Comparison of ENCODE assay signal across 9 cellular contexts in the genomic region with DNA sequence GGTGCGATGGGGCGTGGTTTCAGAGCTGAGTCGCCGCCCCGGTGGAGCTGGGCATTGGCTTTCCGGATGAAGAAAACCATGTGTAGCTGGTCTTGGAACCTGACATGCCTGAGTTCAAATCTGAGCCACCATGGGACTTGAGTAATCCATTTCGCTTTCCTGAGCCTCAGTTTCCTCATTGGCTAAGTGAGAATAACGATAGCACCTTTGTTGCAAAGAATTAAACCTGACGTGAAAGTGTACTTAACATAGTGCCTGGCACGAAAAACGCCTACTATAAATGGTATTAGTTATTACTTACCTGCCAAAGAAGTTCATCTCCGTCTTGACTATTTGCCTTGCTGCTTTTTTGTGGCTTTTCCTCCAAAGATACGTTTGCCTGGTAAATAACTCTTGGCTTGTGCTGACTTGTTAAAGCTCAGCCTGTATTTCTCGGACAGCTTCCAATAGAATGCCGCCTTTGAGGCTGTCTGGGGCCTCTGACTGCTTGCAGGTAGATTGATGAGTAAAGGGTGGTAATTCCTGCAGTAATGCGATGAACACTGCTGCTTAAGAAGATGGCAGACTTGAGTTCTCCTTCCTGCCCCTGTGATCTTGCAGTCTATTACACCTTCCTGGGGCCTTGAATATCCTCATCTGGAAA. TPM values are rescaled to one million over a fixed set of nuclear protein-coding genes. Genes with fewer than 3 reads are reported as not detected.
DNase-seq lines count a peak whose midpoint lies in the region; ATAC-seq and TF ChIP-seq lines count a peak whose summit lies in the region.
"Had no signal": no experiment of that assay in that cellular context is flagged by ENCODE, and none has a peak within 500 bp of the region (broad histone marks: within the 10 kb centered on the region; RNA-seq: fewer than 3 reads in every experiment).

No MANE protein-coding gene starts in this region.

- POLR2A ChIA-PET in naive thymus-derived CD8-positive, alpha-beta T cell (lab: Charles Lee), result no interaction called here

- in situ Hi-C loops in brain microvascular endothelial cell (cut with HindIII; ENCODE audit: low pct_ligation_motif_present, low sequenced_read_pairs), result no loop called here

- peak overlapping the region; percentile 86 for H3K4me3 ChIP-seq in brain microvascular endothelial cell (ENCODE audit: low read depth, low read length)

- no peaks in the 10 kb centered on the region for H3K9me3 Mint-ChIP-seq in naive thymus-derived CD8-positive, alpha-beta T cell

- no peaks in the 10 kb centered on the region for H3K27me3 ChIP-seq in brain microvascular endothelial cell (replicated peaks)

- peaks cover 7 to 23% (median 13%) of the 10 kb centered on the region in 4 donors for H3K4me1 Mint-ChIP-seq in naive thymus-derived CD8-positive, alpha-beta T cell

- H3K27me3 Mint-ChIP-seq in naive thymus-derived CD8-positive, alpha-beta T cell, result peaks cover 23 to 68% (median 34%) of the 10 kb centered on the region in 5 donors

- H3K4me3 Mint-ChIP-seq in naive thymus-derived CD8-positive, alpha-beta T cell, result peak overlapping the region; percentile 74 to 87 (median 82)

- ATAC-seq in HG03196 (IDR thresholded peaks at IDR 0.05; ENCODE audit: unreplicated experiment) (peak; percentile 11), GM18502 (IDR thresholded peaks at IDR 0.05; ENCODE audit: poor library complexity, unreplicated experiment) (no peak), HG02763 (IDR thresholded peaks at IDR 0.05; ENCODE audit: unreplicated experiment) (no peak)
- ATAC-seq in naive thymus-derived CD8-positive, alpha-beta T cell, result no peak

- no peak overlapping the region for H3K27ac ChIP-seq in brain microvascular endothelial cell
- H3K27ac ChIP-seq: parathyroid adenoma had no signal

- DNase-seq in COLO668 (lab: John Stamatoyannopoulos, UW; ENCODE audit: unreplicated experiment) (peak; percentile 22), brain microvascular endothelial cell (peak; percentile 16), RKO (ENCODE audit: low spot score) (no peak), C1 segment of cervical spinal cord (lab: John Stamatoyannopoulos, UW) (no peak)
- no peak for DNase-seq in naive thymus-derived CD8-positive, alpha-beta T cell

- no peak for TF ChIP-seq CTCF in brain microvascular endothelial cell (IDR thresholded peaks at IDR 0.05; ENCODE audit: low read depth, low read length, missing control alignments)

- H3K36me3 ChIP-seq in brain microvascular endothelial cell (replicated peaks), result no peaks in the 10 kb centered on the region

- H3K27ac Mint-ChIP-seq in naive thymus-derived CD8-positive, alpha-beta T cell, result no peak overlapping the region

- H3K36me3 Mint-ChIP-seq in naive thymus-derived CD8-positive, alpha-beta T cell, result no peaks in the 10 kb centered on the region

RNA-seq across cellular contexts. Expression of gene CDCA7, which starts 1.3 kb away (rescaled TPM):
- total RNA-seq in naive thymus-derived CD8-positive, alpha-beta T cell, result under 1 TPM; 0.49 to 0.73 TPM
- 1 to 10 TPM in 1 of 3 donors, under 1 TPM in 2; 0.13 to 1.2 (median 0.70) TPM for polyA plus RNA-seq in naive thymus-derived CD8-positive, alpha-beta T cell

Comparison
In these comparisons a context has a peak if more than half of its experiments do, and no peak if none do; other contexts are left out.
1. DNase-seq: peak in COLO668 (single experiment) and brain microvascular endothelial cell (single experiment); none in naive thymus-derived CD8-positive, alpha-beta T cell (0 of 10), RKO (single experiment) and C1 segment of cervical spinal cord (0 of 14).